In the genomic region with DNA sequence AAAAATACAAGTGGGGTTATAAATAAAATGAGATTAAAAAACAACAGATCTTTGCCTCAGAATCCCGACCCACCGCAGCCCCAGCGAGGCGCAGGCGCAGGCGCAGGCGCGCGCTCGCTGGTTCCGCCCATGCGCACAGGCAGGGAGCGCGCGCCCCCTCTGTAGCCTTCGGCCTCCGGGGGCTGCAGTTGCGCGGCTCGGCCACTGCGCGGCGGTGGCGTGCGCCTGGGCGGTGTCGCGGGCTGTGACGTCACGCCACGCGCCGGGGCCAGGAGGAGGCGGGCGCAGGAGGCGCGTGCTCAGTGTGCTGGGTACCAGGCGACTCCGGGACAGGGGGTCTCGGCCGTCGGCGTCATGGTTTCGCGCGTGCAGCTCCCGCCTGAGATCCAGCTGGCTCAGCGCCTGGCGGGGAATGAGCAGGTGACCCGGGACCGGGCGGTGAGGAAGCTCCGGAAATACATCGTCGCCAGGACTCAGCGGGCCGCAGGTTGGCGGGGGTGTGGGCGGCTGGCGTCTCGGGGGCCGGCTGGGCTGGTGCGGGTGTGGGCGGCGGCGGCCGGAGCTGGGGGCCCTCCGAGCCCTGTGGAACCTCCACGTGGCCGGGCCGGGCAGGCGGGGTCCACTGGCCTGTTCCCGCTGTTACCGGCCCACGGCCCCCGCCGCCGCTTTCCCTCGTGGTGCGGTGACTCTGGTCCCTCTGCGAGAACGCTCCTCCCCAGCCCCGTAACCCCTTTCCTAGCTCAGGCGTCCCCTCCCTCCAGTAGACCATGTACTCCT, we compare ENCODE assay signal across 1 cellular context.
A peak's percentile ranks its signal among the peaks of the same experiment; 100 is the strongest.
TF ChIP-seq lines count a peak whose summit lies in the region.

A gene with protein sequence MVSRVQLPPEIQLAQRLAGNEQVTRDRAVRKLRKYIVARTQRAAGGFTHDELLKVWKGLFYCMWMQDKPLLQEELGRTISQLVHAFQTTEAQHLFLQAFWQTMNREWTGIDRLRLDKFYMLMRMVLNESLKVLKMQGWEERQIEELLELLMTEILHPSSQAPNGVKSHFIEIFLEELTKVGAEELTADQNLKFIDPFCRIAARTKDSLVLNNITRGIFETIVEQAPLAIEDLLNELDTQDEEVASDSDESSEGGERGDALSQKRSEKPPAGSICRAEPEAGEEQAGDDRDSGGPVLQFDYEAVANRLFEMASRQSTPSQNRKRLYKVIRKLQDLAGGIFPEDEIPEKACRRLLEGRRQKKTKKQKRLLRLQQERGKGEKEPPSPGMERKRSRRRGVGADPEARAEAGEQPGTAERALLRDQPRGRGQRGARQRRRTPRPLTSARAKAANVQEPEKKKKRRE (plus strand): TSS at position 302 of the 777 bp plus-strand sequence. CDS start 53 bp downstream, at position 355.

TF ChIP-seq in GM12878, 131 proteins besides CTCF, POLR2A, EP300 and RAD21 (continued from another document and continues in another):
- TF ChIP-seq REST (IDR thresholded peaks at IDR 0.05; ENCODE audit: low read depth, low read length) = no peak
- no peak for TF ChIP-seq NFYA (IDR thresholded peaks at IDR 0.05; ENCODE audit: borderline replicate concordance, low read depth, low read length)
- no peak for TF ChIP-seq PKNOX1 (IDR thresholded peaks at IDR 0.05)
- peak; percentile 30 for TF ChIP-seq RUNX3 (IDR thresholded peaks at IDR 0.05; ENCODE audit: low read length)
- no peak for TF ChIP-seq ZNF217 (IDR thresholded peaks at IDR 0.05)
- no peak for TF ChIP-seq SREBF2 (IDR thresholded peaks at IDR 0.05; ENCODE audit: low read length)
- TF ChIP-seq RBBP5 (conservative IDR thresholded peaks at IDR 0.05) = no peak
- TF ChIP-seq, protein P1, sequence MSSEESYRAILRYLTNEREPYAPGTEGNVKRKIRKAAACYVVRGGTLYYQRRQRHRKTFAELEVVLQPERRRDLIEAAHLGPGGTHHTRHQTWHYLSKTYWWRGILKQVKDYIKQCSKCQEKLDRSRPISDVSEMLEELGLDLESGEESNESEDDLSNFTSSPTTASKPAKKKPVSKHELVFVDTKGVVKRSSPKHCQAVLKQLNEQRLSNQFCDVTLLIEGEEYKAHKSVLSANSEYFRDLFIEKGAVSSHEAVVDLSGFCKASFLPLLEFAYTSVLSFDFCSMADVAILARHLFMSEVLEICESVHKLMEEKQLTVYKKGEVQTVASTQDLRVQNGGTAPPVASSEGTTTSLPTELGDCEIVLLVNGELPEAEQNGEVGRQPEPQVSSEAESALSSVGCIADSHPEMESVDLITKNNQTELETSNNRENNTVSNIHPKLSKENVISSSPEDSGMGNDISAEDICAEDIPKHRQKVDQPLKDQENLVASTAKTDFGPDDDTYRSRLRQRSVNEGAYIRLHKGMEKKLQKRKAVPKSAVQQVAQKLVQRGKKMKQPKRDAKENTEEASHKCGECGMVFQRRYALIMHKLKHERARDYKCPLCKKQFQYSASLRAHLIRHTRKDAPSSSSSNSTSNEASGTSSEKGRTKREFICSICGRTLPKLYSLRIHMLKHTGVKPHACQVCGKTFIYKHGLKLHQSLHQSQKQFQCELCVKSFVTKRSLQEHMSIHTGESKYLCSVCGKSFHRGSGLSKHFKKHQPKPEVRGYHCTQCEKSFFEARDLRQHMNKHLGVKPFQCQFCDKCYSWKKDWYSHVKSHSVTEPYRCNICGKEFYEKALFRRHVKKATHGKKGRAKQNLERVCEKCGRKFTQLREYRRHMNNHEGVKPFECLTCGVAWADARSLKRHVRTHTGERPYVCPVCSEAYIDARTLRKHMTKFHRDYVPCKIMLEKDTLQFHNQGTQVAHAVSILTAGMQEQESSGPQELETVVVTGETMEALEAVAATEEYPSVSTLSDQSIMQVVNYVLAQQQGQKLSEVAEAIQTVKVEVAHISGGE (CRISPR knock-in tag; IDR thresholded peaks at IDR 0.05) = no peak
- peak; percentile 99 for TF ChIP-seq STAT1 (conservative IDR thresholded peaks at IDR 0.05)
- TF ChIP-seq DPF2 (IDR thresholded peaks at IDR 0.05) = peak; percentile 90
- peak; percentile 94 for TF ChIP-seq RB1 (IDR thresholded peaks at IDR 0.05; ENCODE audit: borderline replicate concordance)
- TF ChIP-seq CEBPB (IDR thresholded peaks at IDR 0.05; ENCODE audit: borderline replicate concordance in 1 of 2, low read depth in 2 of 2, low read length in 2 of 2) = no peak
- peak; percentile 95 for TF ChIP-seq SIN3A (IDR thresholded peaks at IDR 0.05; ENCODE audit: low read depth, low read length)
- TF ChIP-seq FOXK2 (IDR thresholded peaks at IDR 0.05) = peak; percentile 16; the same call in 1 of the 2 replicates
- TF ChIP-seq IRF5 (IDR thresholded peaks at IDR 0.05; ENCODE audit: borderline replicate concordance) = no peak
- TF ChIP-seq KLF5 (IDR thresholded peaks at IDR 0.05; ENCODE audit: partially characterized antibody) = peak; percentile 86
- TF ChIP-seq CHD4 (IDR thresholded peaks at IDR 0.05) = no peak
- no peak for TF ChIP-seq EED (IDR thresholded peaks at IDR 0.05; ENCODE audit: low read depth)
- TF ChIP-seq SRF (IDR thresholded peaks at IDR 0.05; ENCODE audit: low read depth in 2 of 2, low read length in 2 of 2) = peak; percentile 68 to 94; a peak in 3 of 4 replicates
- TF ChIP-seq STAT3 (IDR thresholded peaks at IDR 0.05; ENCODE audit: low read depth, low read length) = no peak
- TF ChIP-seq ESRRA (IDR thresholded peaks at IDR 0.05; ENCODE audit: low read length) = no peak
- TF ChIP-seq ZNF207 (IDR thresholded peaks at IDR 0.05; ENCODE audit: borderline replicate concordance) = peak; percentile 97
- no peak for TF ChIP-seq MLLT1 (IDR thresholded peaks at IDR 0.05)
- TF ChIP-seq ATF2 (IDR thresholded peaks at IDR 0.05; ENCODE audit: low read length) = no peak
- no peak for TF ChIP-seq YBX1 (IDR thresholded peaks at IDR 0.05)
- no peak for TF ChIP-seq HDAC2 (IDR thresholded peaks at IDR 0.05)
- TF ChIP-seq TCF7 (IDR thresholded peaks at IDR 0.05; ENCODE audit: borderline replicate concordance) = no peak
- no peak for TF ChIP-seq ZNF384 (IDR thresholded peaks at IDR 0.05; ENCODE audit: borderline replicate concordance, low read depth, low read length)
- TF ChIP-seq, protein P2, sequence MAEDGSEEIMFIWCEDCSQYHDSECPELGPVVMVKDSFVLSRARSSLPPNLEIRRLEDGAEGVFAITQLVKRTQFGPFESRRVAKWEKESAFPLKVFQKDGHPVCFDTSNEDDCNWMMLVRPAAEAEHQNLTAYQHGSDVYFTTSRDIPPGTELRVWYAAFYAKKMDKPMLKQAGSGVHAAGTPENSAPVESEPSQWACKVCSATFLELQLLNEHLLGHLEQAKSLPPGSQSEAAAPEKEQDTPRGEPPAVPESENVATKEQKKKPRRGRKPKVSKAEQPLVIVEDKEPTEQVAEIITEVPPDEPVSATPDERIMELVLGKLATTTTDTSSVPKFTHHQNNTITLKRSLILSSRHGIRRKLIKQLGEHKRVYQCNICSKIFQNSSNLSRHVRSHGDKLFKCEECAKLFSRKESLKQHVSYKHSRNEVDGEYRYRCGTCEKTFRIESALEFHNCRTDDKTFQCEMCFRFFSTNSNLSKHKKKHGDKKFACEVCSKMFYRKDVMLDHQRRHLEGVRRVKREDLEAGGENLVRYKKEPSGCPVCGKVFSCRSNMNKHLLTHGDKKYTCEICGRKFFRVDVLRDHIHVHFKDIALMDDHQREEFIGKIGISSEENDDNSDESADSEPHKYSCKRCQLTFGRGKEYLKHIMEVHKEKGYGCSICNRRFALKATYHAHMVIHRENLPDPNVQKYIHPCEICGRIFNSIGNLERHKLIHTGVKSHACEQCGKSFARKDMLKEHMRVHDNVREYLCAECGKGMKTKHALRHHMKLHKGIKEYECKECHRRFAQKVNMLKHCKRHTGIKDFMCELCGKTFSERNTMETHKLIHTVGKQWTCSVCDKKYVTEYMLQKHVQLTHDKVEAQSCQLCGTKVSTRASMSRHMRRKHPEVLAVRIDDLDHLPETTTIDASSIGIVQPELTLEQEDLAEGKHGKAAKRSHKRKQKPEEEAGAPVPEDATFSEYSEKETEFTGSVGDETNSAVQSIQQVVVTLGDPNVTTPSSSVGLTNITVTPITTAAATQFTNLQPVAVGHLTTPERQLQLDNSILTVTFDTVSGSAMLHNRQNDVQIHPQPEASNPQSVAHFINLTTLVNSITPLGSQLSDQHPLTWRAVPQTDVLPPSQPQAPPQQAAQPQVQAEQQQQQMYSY (CRISPR knock-in tag; IDR thresholded peaks at IDR 0.05) = no peak
- TF ChIP-seq EZH2 (IDR thresholded peaks at IDR 0.05; ENCODE audit: borderline replicate concordance, control insufficient read depth, low read depth, low read length) = no peak
- peak; percentile 38; the same call in 1 of the 2 replicates for TF ChIP-seq BCLAF1 (IDR thresholded peaks at IDR 0.05)
- no peak for TF ChIP-seq BCL11A (IDR thresholded peaks at IDR 0.05; ENCODE audit: low read depth, low read length)
